ENCODE assay signal across 15 cellular contexts in genomic region chr3:31704156-31704555, GRCh38.
A peak's percentile ranks its signal among the peaks of the same experiment; 100 is the strongest.
DNase-seq lines count a peak whose midpoint lies in the region; ATAC-seq and TF ChIP-seq lines count a peak whose summit lies in the region.
"Had no signal": no experiment of that assay in that cellular context is flagged by ENCODE, and none has a peak within 500 bp of the region (broad histone marks: within the 10 kb centered on the region; RNA-seq: fewer than 3 reads in every experiment).

No MANE protein-coding gene starts in this region.

- H3K79me2 ChIP-seq in GM23248 (ENCODE audit: insufficient read depth), result no peaks in the 10 kb centered on the region
- H3K79me2 ChIP-seq in smooth muscle cell (ENCODE audit: low read depth), result peaks cover 3% of the 10 kb centered on the region

- intact Hi-C loops in left colon (cut with DNase I, micrococcal nuclease), result no loop called here

- no peak overlapping the region for H2AFZ ChIP-seq in GM23248
- no peak overlapping the region for H2AFZ ChIP-seq in smooth muscle cell (ENCODE audit: low read depth)

- H3K9me3 Mint-ChIP-seq in memory B cell, result no peaks in the 10 kb centered on the region
- H3K9me3 Mint-ChIP-seq in activated T-helper 17 cell treated with anti-CD3 and anti-CD28 coated beads, Interleukin-2, amount 50 U/mL, for 72 hours, result no peaks in the 10 kb centered on the region
- H3K9me3 Mint-ChIP-seq: CD8-positive, alpha-beta memory T cell; HFFc6 had no signal

- no peak overlapping the region for H3K9ac ChIP-seq in GM23248
- H3K9ac ChIP-seq in smooth muscle cell (ENCODE audit: low read depth), result peak overlapping the region; percentile 16

- H3K4me3 Mint-ChIP-seq in memory B cell, result no peak overlapping the region
- no peak overlapping the region for H3K4me3 Mint-ChIP-seq in activated T-helper 17 cell treated with anti-CD3 and anti-CD28 coated beads, Interleukin-2, amount 50 U/mL, for 72 hours
- H3K4me3 Mint-ChIP-seq: CD8-positive, alpha-beta memory T cell had no signal

- H3K27me3 Mint-ChIP-seq in memory B cell, result no peaks in the 10 kb centered on the region
- peaks cover 17% of the 10 kb centered on the region for H3K27me3 Mint-ChIP-seq in activated T-helper 17 cell treated with anti-CD3 and anti-CD28 coated beads, Interleukin-2, amount 50 U/mL, for 72 hours

- TF ChIP-seq CTCF in RWPE1 (conservative IDR thresholded peaks at IDR 0.05; ENCODE audit: low read depth), result no peak
- no peak for TF ChIP-seq CTCF in smooth muscle cell (IDR thresholded peaks at IDR 0.05; ENCODE audit: borderline replicate concordance, insufficient read depth, poor library complexity, severe bottlenecking)

- H3K36me3 Mint-ChIP-seq in memory B cell, result peaks cover 61% of the 10 kb centered on the region
- no peaks in the 10 kb centered on the region for H3K36me3 Mint-ChIP-seq in activated T-helper 17 cell treated with anti-CD3 and anti-CD28 coated beads, Interleukin-2, amount 50 U/mL, for 72 hours (ENCODE audit: low read depth)
- H3K36me3 Mint-ChIP-seq: CD8-positive, alpha-beta memory T cell had no signal

- in situ Hi-C loops in GM23248 (cut with MboI), result no loop called here

- H4K20me1 ChIP-seq in GM23248 (ENCODE audit: insufficient read depth) (no peaks in the 10 kb centered on the region; the same call in 1 of the 2 replicates), smooth muscle cell (ENCODE audit: low read depth) (peaks cover 5% of the 10 kb centered on the region)

- DNase-seq in GM23248, result no peak
- DNase-seq in RWPE1 (ENCODE audit: low spot score), result no peak
- DNase-seq in memory B cell (ENCODE audit: low spot score in 2 of 2), result no peak
- no peak for DNase-seq in smooth muscle cell (lab: John Stamatoyannopoulos, UW; ENCODE audit: unreplicated experiment)
- DNase-seq in foreskin melanocyte, result no peak
- no peak for DNase-seq in left colon
- DNase-seq: CD8-positive, alpha-beta memory T cell; GF-D8; KBM-7; NCI-H1092 treated with DMSO at 0.1 percent for 48 hours; NCI-H187 treated with DMSO at 0.1 percent for 48 hours; Right ventricle myocardium superior had no signal

- CTCF ChIA-PET in RWPE1 (lab: Yijun Ruan, JAX), result no interaction called here

- H3K4me1 ChIP-seq in GM23248 (ENCODE audit: insufficient read depth) (peaks cover 11% of the 10 kb centered on the region), smooth muscle cell (ENCODE audit: low read depth) (peaks cover 13% of the 10 kb centered on the region)

- H3K36me3 ChIP-seq in GM23248 (ENCODE audit: low read depth) (no peaks in the 10 kb centered on the region), smooth muscle cell (ENCODE audit: low read depth) (no peaks in the 10 kb centered on the region)
- H3K36me3 ChIP-seq: MG63 had no signal

- H3K9me3 ChIP-seq in GM23248 (ENCODE audit: low read depth) (no peaks in the 10 kb centered on the region), smooth muscle cell (replicated peaks; ENCODE audit: low read depth) (no peaks in the 10 kb centered on the region)
- H3K9me3 ChIP-seq: MG63 had no signal

- POLR2A ChIA-PET in RWPE1 (lab: Yijun Ruan, JAX; ENCODE audit: low non-redundant PET), result no interaction called here

- H3F3A ChIP-seq in GM23248 (ENCODE audit: insufficient read depth) (peaks cover 15% of the 10 kb centered on the region), smooth muscle cell (ENCODE audit: low read depth) (peaks cover 22% of the 10 kb centered on the region)

- H3K4me1 Mint-ChIP-seq in memory B cell, result peaks cover 36% of the 10 kb centered on the region
- H3K4me1 Mint-ChIP-seq in activated T-helper 17 cell treated with anti-CD3 and anti-CD28 coated beads, Interleukin-2, amount 50 U/mL, for 72 hours, result peaks cover 6% of the 10 kb centered on the region
- H3K4me1 Mint-ChIP-seq: CD8-positive, alpha-beta memory T cell had no signal

- H3K27me3 ChIP-seq in GM23248 (replicated peaks; ENCODE audit: insufficient read depth) (no peaks in the 10 kb centered on the region), smooth muscle cell (ENCODE audit: low read depth) (no peaks in the 10 kb centered on the region)
- H3K27me3 ChIP-seq: MG63 had no signal

- ATAC-seq in memory B cell (ENCODE audit: low read depth) (no peak), left colon (no peak)
- no peak for ATAC-seq in activated T-helper 17 cell treated with anti-CD3 and anti-CD28 coated beads, Interleukin-2, amount 50 U/mL, for 72 hours (replicated peaks)

- H3K27ac Mint-ChIP-seq in memory B cell, result peak overlapping the region; percentile 60
- no peak overlapping the region for H3K27ac Mint-ChIP-seq in activated T-helper 17 cell treated with anti-CD3 and anti-CD28 coated beads, Interleukin-2, amount 50 U/mL, for 72 hours
- H3K27ac Mint-ChIP-seq: CD8-positive, alpha-beta memory T cell had no signal

- H3K4me3 ChIP-seq in GM23248 (no peak overlapping the region; the same call in 1 of the 2 replicates), smooth muscle cell (no peak overlapping the region)
- H3K4me3 ChIP-seq: MG63 had no signal

- H3K27ac ChIP-seq in GM23248, result no peak overlapping the region
- H3K27ac ChIP-seq in RWPE1, result 0 out of 2 replicates have a peak overlapping the region, but pooled peaks have one; percentile 12
- peak overlapping the region; percentile 92 for H3K27ac ChIP-seq in smooth muscle cell (ENCODE audit: low read depth)

- WGBS in GM23248 (ENCODE audit: low coverage in 1 of 2, low lambda C conversion rate in 2 of 2, missing lambda C conversion rate in 2 of 2), 2 experiments, result 73 to 75% methylated on average over 3 of the region's 3 CpGs
- WGBS in smooth muscle cell (ENCODE audit: low lambda C conversion rate), result 38% methylated on average over 3 of the region's 3 CpGs

- H3K9me2 ChIP-seq in GM23248 (ENCODE audit: insufficient read depth), result no peaks in the 10 kb centered on the region

- H3K4me2 ChIP-seq in GM23248 (ENCODE audit: unreplicated experiment) (peak overlapping the region; percentile 45), smooth muscle cell (peak overlapping the region; percentile 76)
